19 cellular contexts compared by ENCODE assay signal in the genomic region with DNA sequence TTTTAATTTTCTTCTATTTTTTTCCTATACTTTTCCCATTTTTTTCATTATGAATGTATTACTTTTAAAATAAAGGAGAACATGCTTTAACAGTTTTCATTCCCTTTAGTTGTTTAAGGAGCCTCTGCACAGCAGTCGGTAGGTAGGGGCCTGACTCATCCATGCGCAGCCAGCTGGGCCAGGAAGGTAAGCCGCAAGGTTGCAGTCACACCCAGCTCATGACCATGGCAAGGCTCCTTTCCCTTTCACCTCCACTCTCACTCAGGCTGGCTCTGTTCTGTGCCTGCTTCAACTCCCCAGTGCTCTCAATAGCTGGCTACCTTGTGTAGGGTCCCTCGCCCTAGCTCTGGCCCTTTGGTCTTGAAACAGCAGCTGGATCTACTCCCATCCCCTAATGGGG. TPM values are rescaled to one million over a fixed set of nuclear protein-coding genes. Genes with fewer than 3 reads are reported as not detected.
DNase-seq lines count a peak whose midpoint lies in the region; ATAC-seq and TF ChIP-seq lines count a peak whose summit lies in the region.
"Had no signal": no experiment of that assay in that cellular context is flagged by ENCODE, and none has a peak within 500 bp of the region (broad histone marks: within the 10 kb centered on the region; RNA-seq: fewer than 3 reads in every experiment).

No MANE protein-coding gene starts in this region.

- peak overlapping the region in 1 of 2 experiments; percentile 91 for H3K14ac ChIP-seq in mesenchymal stem cell (ENCODE audit: low read length in 2 of 2)

- no peak overlapping the region for H4K8ac ChIP-seq in mesenchymal stem cell (ENCODE audit: low read length)

- intact Hi-C loops in cardiac septum (cut with DNase I) (no loop called here), esophagus muscularis mucosa (cut with DNase I) (no loop called here), transverse colon (cut with DNase I; ENCODE audit: low total_unique reads) (no loop called here)

- H3K23ac ChIP-seq in mesenchymal stem cell (ENCODE audit: low read length in 2 of 2) = no peak overlapping the region

- peaks cover 4% of the 10 kb centered on the region; the same call in 1 of the 2 replicates for H3K4me1 Mint-ChIP-seq in WTC11
- H3K4me1 Mint-ChIP-seq: IgD-negative memory B cell had no signal

- WGBS in esophagus muscularis mucosa = 84% methylated on average over 4 of the region's 4 CpGs
- WGBS in transverse colon (ENCODE audit: low coverage in 1 of 2), 2 donors = 68 to 90% methylated on average over 4 of the region's 4 CpGs
- 61% methylated on average over 3 of the region's 4 CpGs for WGBS in mesenchymal stem cell

- no peak overlapping the region for H2BK120ac ChIP-seq in mesenchymal stem cell (ENCODE audit: low read depth, low read length)

- CTCF ChIA-PET in WTC11 (lab: Charles Lee) = interaction anchor here (0.6 to 3.3 kb wide), 3 partner anchors 56 to 358 kb away, joined by 3 to 11 read pairs (median 5); no protein-coding TSS in a partner anchor

- H3K9me3 ChIP-seq in right atrium auricular region (no peaks in the 10 kb centered on the region), esophagus muscularis mucosa (no peaks in the 10 kb centered on the region), transverse colon (no peaks in the 10 kb centered on the region), mesenchymal stem cell (ENCODE audit: control insufficient read depth, low read length) (no peaks in the 10 kb centered on the region)
- H3K9me3 ChIP-seq: A549 had no signal

- H4K91ac ChIP-seq in mesenchymal stem cell (ENCODE audit: low read length) = no peak overlapping the region

- TF ChIP-seq POLR2A in esophagus muscularis mucosa (IDR thresholded peaks at IDR 0.05; ENCODE audit: low read depth) = no peak
- TF ChIP-seq POLR2A in transverse colon (IDR thresholded peaks at IDR 0.05) = no peak

- H3K27me3 ChIP-seq in right atrium auricular region (no peaks in the 10 kb centered on the region), esophagus muscularis mucosa (peaks cover 0 to 26% (median 0%) of the 10 kb centered on the region in 4 donors), transverse colon (peaks cover 15% of the 10 kb centered on the region), mesenchymal stem cell (ENCODE audit: control insufficient read depth in 1 of 2, insufficient read depth in 1 of 2, low read length in 2 of 2) (peaks cover 6 to 17% of the 10 kb centered on the region in 2 experiments)

- H2BK12ac ChIP-seq in mesenchymal stem cell (ENCODE audit: low read length in 2 of 2) = no peak overlapping the region

- H3K4ac ChIP-seq in mesenchymal stem cell (ENCODE audit: low read depth in 1 of 2, low read length in 2 of 2) = no peak overlapping the region

- H3K4me2 ChIP-seq in mesenchymal stem cell (ENCODE audit: low read length, poor library complexity, severe bottlenecking) = no peak overlapping the region
- H3K4me2 ChIP-seq: A549 had no signal

- H3K36me3 Mint-ChIP-seq in WTC11 = no peaks in the 10 kb centered on the region

- H2BK15ac ChIP-seq in mesenchymal stem cell (ENCODE audit: low read depth, poor library complexity, severe bottlenecking) = no peak overlapping the region

- H3K36me3 ChIP-seq in right atrium auricular region (no peaks in the 10 kb centered on the region), esophagus muscularis mucosa (no peaks in the 10 kb centered on the region), transverse colon (no peaks in the 10 kb centered on the region), mesenchymal stem cell (ENCODE audit: control insufficient read depth in 1 of 2, insufficient read depth in 2 of 2, low read depth in 1 of 2, low read length in 2 of 2) (no peaks in the 10 kb centered on the region)

- no peak overlapping the region for H2AFZ ChIP-seq in mesenchymal stem cell (ENCODE audit: low read depth, low read length)

- H3K4me3 ChIP-seq in right atrium auricular region (no peak overlapping the region), esophagus muscularis mucosa (no peak overlapping the region), transverse colon (no peak overlapping the region), mesenchymal stem cell (ENCODE audit: insufficient read depth in 1 of 2, low read depth in 1 of 2, low read length in 2 of 2) (no peak overlapping the region)
- H3K4me3 ChIP-seq: A549 had no signal

- peak; percentile 48; the same call in 1 of the 2 replicates for ATAC-seq in WTC11
- no peak for ATAC-seq in HG03469 (IDR thresholded peaks at IDR 0.05; ENCODE audit: unreplicated experiment)
- no peak for ATAC-seq in HG02642 (IDR thresholded peaks at IDR 0.05; ENCODE audit: poor library complexity, unreplicated experiment)
- ATAC-seq: A549 had no signal

- TF ChIP-seq CTCF in right atrium auricular region (IDR thresholded peaks at IDR 0.05) = no peak
- no peak for TF ChIP-seq CTCF in WTC11 (IDR thresholded peaks at IDR 0.05)
- no peak for TF ChIP-seq CTCF in esophagus muscularis mucosa (IDR thresholded peaks at IDR 0.05)
- no peak for TF ChIP-seq CTCF in transverse colon (IDR thresholded peaks at IDR 0.05)

- H3K9me3 Mint-ChIP-seq in WTC11 = no peaks in the 10 kb centered on the region

- H2AK5ac ChIP-seq in mesenchymal stem cell (ENCODE audit: low read length, severe bottlenecking) = no peak overlapping the region

- no peak overlapping the region for H3K4me3 Mint-ChIP-seq in WTC11
- H3K4me3 Mint-ChIP-seq: IgD-negative memory B cell had no signal

- H3K4me1 ChIP-seq in right atrium auricular region (peaks cover 0 to 11% of the 10 kb centered on the region in 2 donors), esophagus muscularis mucosa (no peaks in the 10 kb centered on the region), transverse colon (no peaks in the 10 kb centered on the region), mesenchymal stem cell (ENCODE audit: control insufficient read depth, insufficient read depth, low read depth, low read length) (no peaks in the 10 kb centered on the region)
- H3K4me1 ChIP-seq: A549 had no signal

- H3K79me1 ChIP-seq in mesenchymal stem cell (replicated peaks; ENCODE audit: low read length, poor library complexity, severe bottlenecking) = no peaks in the 10 kb centered on the region

- H3K27ac ChIP-seq in right atrium auricular region (peak overlapping the region; percentile 36 to 65), esophagus muscularis mucosa (replicated peaks in 1 of 4) (no peak overlapping the region), transverse colon (no peak overlapping the region), mesenchymal stem cell (ENCODE audit: low read length, poor library complexity, severe bottlenecking) (no peak overlapping the region)
- H3K27ac ChIP-seq: A549, C4-2B had no signal

- H3K9ac ChIP-seq in mesenchymal stem cell (ENCODE audit: low read length) = no peak overlapping the region

- no peak overlapping the region for H3K27ac Mint-ChIP-seq in WTC11
- H3K27ac Mint-ChIP-seq: IgD-negative memory B cell had no signal

- in situ Hi-C loops in transverse colon (cut with MboI; ENCODE audit: low pct_ligation_motif_present in 1 of 4, low pct_unique_long_range_greater_than_20kb in 1 of 4, low sequenced_read_pairs in 3 of 4) = no loop called here

- H2BK5ac ChIP-seq in mesenchymal stem cell (ENCODE audit: low read depth, low read length, poor library complexity, severe bottlenecking) = no peak overlapping the region

- DNase-seq in right atrium auricular region (ENCODE audit: low spot score) (no peak), cardiac septum (ENCODE audit: low spot score) (no peak), WTC11 (ENCODE audit: low spot score) (no peak), esophagus muscularis mucosa (ENCODE audit: extremely low spot score) (peak; percentile 19), transverse colon (no peak), mesenchymal stem cell (no peak)
- DNase-seq: COR-L47; DMS53; NCI-H146; NCI-H2227 treated with DMSO at 0.1 percent for 48 hours; NCI-H524 treated with DMSO at 0.1 percent for 48 hours; NK-92 treated with Interleukin-12 subunit alpha and Interleukin-12 subunit beta, amount 100 ng/mL, for 24 hours; OCI-M1 had no signal

- H3K18ac ChIP-seq in mesenchymal stem cell (ENCODE audit: low read depth in 1 of 2, low read length in 2 of 2) = no peak overlapping the region

- TF ChIP-seq EP300 in esophagus muscularis mucosa (IDR thresholded peaks at IDR 0.05) (no peak), transverse colon (IDR thresholded peaks at IDR 0.05; ENCODE audit: low read depth) (no peak)

- peaks cover 3% of the 10 kb centered on the region; the same call in 1 of the 2 replicates for H3K27me3 Mint-ChIP-seq in WTC11 (ENCODE audit: low read depth)

- POLR2A ChIA-PET in WTC11 (lab: Charles Lee) = no interaction called here

TF ChIP-seq in WTC11, 78 proteins besides CTCF, POLR2A, EP300 and RAD21 (continues in another document):
- TF ChIP-seq ATF1 (CRISPR knock-in tag; IDR thresholded peaks at IDR 0.05) (no peak), ZNF219 (CRISPR knock-in tag; IDR thresholded peaks at IDR 0.05; ENCODE audit: borderline replicate concordance) (no peak)
- TF ChIP-seq, protein P1, sequence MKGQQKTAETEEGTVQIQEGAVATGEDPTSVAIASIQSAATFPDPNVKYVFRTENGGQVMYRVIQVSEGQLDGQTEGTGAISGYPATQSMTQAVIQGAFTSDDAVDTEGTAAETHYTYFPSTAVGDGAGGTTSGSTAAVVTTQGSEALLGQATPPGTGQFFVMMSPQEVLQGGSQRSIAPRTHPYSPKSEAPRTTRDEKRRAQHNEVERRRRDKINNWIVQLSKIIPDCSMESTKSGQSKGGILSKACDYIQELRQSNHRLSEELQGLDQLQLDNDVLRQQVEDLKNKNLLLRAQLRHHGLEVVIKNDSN (CRISPR knock-in tag; IDR thresholded peaks at IDR 0.05) = no peak

RNA-seq across cellular contexts. Expression of a gene that starts 17.4 kb away (rescaled TPM):
- under 1 TPM in 1 of 2 donors, not detected in 1; 0.20 TPM for total RNA-seq in right atrium auricular region
- total RNA-seq in cardiac septum = 0.78 TPM
- total RNA-seq in WTC11 (2021) = not detected in 3 replicates
- not detected for total RNA-seq in esophagus muscularis mucosa
- total RNA-seq in transverse colon = not detected
- not detected for polyA plus RNA-seq in mesenchymal stem cell (2013, experiment 1 of 2)
- not detected for polyA plus RNA-seq in mesenchymal stem cell (2013, experiment 2 of 2)
- total RNA-seq: LHCN-M2 had no signal
- polyA plus RNA-seq: A549, IgD-negative memory B cell had no signal

RNA-seq across cellular contexts. Expression of a gene that starts 45.7 kb away (rescaled TPM):
- total RNA-seq in right atrium auricular region (10 to 100 TPM; 42.7 to 64.0 TPM), cardiac septum (27.2 TPM), WTC11 (2021) (50.9 to 53.5 TPM (median 51.2 TPM) in 3 replicates), esophagus muscularis mucosa (10 to 100 TPM; 17.9 to 26.5 (median 23.5) TPM), transverse colon (10 to 100 TPM; 12.7 to 68.9 (median 41.0) TPM)
- polyA plus RNA-seq in mesenchymal stem cell (2013, experiment 1 of 2) = 118 TPM
- polyA plus RNA-seq in mesenchymal stem cell (2013, experiment 2 of 2) = 123 TPM

Comparison
In these comparisons a context has a peak if more than half of its experiments do, and no peak if none do; other contexts are left out.
1. H3K27ac ChIP-seq: peak in right atrium auricular region (2 of 2); none in esophagus muscularis mucosa (0 of 4), transverse colon (0 of 4) and mesenchymal stem cell (single experiment).